1 cellular context compared by ENCODE assay signal in the genomic region with DNA sequence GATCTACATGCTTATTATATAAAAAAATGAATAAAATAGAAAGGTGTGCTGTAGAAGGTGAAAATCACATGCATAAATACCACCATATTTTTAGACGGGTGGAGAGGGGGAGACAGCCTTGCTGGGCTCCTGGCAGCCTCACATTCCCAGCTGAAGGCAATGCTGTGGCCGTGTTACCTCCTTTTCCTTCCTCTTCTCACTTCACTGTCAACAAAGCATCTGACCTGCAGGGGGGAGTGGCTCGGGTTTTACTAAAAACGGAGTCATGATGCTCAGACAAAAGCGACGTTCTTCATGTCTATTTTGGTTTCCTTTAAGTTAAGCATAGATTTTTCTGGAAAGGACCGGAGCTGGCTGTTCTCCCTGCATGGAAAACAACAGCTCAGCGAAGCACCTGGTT.
TF ChIP-seq lines count a peak whose summit lies in the region.

No MANE protein-coding gene starts in this region.

TF ChIP-seq in GM23338, 12 proteins besides CTCF, POLR2A, EP300 and RAD21 (continued from another document):
- TF ChIP-seq EZH2 (IDR thresholded peaks at IDR 0.05; ENCODE audit: low read depth, unreplicated experiment), result no peak
- TF ChIP-seq ZNF331 (CRISPR knock-in tag; IDR thresholded peaks at IDR 0.05; ENCODE audit: low read depth), result no peak
- no peak for TF ChIP-seq EZH2phosphoT487 (IDR thresholded peaks at IDR 0.05; ENCODE audit: unreplicated experiment)
- no peak for TF ChIP-seq CREB1 (CRISPR knock-in tag; IDR thresholded peaks at IDR 0.05; ENCODE audit: low read depth)
- TF ChIP-seq, protein P1, sequence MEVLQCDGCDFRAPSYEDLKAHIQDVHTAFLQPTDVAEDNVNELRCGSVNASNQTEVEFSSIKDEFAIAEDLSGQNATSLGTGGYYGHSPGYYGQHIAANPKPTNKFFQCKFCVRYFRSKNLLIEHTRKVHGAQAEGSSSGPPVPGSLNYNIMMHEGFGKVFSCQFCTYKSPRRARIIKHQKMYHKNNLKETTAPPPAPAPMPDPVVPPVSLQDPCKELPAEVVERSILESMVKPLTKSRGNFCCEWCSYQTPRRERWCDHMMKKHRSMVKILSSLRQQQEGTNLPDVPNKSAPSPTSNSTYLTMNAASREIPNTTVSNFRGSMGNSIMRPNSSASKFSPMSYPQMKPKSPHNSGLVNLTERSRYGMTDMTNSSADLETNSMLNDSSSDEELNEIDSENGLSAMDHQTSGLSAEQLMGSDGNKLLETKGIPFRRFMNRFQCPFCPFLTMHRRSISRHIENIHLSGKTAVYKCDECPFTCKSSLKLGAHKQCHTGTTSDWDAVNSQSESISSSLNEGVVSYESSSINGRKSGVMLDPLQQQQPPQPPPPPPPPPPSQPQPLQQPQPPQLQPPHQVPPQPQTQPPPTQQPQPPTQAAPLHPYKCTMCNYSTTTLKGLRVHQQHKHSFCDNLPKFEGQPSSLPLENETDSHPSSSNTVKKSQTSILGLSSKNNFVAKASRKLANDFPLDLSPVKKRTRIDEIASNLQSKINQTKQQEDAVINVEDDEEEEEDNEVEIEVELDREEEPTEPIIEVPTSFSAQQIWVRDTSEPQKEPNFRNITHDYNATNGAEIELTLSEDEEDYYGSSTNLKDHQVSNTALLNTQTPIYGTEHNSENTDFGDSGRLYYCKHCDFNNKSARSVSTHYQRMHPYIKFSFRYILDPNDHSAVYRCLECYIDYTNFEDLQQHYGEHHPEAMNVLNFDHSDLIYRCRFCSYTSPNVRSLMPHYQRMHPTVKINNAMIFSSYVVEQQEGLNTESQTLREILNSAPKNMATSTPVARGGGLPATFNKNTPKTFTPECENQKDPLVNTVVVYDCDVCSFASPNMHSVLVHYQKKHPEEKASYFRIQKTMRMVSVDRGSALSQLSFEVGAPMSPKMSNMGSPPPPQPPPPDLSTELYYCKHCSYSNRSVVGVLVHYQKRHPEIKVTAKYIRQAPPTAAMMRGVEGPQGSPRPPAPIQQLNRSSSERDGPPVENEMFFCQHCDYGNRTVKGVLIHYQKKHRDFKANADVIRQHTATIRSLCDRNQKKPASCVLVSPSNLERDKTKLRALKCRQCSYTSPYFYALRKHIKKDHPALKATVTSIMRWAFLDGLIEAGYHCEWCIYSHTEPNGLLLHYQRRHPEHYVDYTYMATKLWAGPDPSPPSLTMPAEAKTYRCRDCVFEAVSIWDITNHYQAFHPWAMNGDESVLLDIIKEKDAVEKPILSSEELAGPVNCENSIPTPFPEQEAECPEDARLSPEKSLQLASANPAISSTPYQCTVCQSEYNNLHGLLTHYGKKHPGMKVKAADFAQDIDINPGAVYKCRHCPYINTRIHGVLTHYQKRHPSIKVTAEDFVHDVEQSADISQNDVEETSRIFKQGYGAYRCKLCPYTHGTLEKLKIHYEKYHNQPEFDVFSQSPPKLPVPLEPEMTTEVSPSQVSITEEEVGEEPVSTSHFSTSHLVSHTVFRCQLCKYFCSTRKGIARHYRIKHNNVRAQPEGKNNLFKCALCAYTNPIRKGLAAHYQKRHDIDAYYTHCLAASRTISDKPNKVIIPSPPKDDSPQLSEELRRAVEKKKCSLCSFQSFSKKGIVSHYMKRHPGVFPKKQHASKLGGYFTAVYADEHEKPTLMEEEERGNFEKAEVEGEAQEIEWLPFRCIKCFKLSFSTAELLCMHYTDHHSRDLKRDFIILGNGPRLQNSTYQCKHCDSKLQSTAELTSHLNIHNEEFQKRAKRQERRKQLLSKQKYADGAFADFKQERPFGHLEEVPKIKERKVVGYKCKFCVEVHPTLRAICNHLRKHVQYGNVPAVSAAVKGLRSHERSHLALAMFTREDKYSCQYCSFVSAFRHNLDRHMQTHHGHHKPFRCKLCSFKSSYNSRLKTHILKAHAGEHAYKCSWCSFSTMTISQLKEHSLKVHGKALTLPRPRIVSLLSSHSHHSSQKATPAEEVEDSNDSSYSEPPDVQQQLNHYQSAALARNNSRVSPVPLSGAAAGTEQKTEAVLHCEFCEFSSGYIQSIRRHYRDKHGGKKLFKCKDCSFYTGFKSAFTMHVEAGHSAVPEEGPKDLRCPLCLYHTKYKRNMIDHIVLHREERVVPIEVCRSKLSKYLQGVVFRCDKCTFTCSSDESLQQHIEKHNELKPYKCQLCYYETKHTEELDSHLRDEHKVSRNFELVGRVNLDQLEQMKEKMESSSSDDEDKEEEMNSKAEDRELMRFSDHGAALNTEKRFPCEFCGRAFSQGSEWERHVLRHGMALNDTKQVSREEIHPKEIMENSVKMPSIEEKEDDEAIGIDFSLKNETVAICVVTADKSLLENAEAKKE (CRISPR knock-in tag; IDR thresholded peaks at IDR 0.05), result no peak
- TF ChIP-seq POLR2AphosphoS5 (IDR thresholded peaks at IDR 0.05; ENCODE audit: low read depth), result no peak
- no peak for TF ChIP-seq STAT1 (IDR thresholded peaks at IDR 0.05; ENCODE audit: unreplicated experiment)
